ENCODE assay signal across 2 cellular contexts in the genomic region with DNA sequence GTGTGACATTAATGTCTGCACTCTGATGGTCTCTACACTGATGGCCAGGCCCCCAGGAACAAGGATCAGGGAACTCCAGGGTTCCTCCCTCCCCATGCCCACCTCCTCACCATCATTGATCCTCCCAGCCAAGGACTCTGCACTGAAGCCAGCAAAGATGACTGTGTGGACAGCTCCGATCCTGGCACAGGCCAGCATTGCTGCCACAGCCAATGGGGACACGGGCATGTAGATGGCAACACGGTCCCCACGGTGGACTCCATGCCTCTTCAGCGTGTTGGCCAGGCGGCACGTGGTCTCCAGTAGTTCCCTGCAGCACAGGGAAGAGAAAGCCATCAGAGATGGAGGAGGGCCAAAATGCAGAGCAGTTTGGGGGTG.
TF ChIP-seq lines count a peak whose summit lies in the region.

No MANE protein-coding gene starts in this region.

TF ChIP-seq in HepG2, 621 proteins besides CTCF, POLR2A, EP300 and RAD21 (continues in another document):
- TF ChIP-seq RXRB (CRISPR knock-in tag; IDR thresholded peaks at IDR 0.05; ENCODE audit: borderline replicate concordance) (no peak), MXI1 (IDR thresholded peaks at IDR 0.05; ENCODE audit: borderline replicate concordance, low read depth, low read length) (no peak), ZNF136 (CRISPR knock-in tag; IDR thresholded peaks at IDR 0.05; ENCODE audit: low read depth) (no peak), MAF1 (CRISPR knock-in tag; IDR thresholded peaks at IDR 0.05; ENCODE audit: borderline replicate concordance) (no peak), ZNF543 (CRISPR knock-in tag; IDR thresholded peaks at IDR 0.05) (0 out of 2 replicates have a peak, but pooled peaks have one; percentile 64), ZNF891 (CRISPR knock-in tag; IDR thresholded peaks at IDR 0.05) (0 out of 2 replicates have a peak, but pooled peaks have one; percentile 45), TSC22D2 (CRISPR knock-in tag; IDR thresholded peaks at IDR 0.05; ENCODE audit: borderline replicate concordance) (no peak), TFE3 (CRISPR knock-in tag; IDR thresholded peaks at IDR 0.05) (no peak), TOPORS (CRISPR knock-in tag; IDR thresholded peaks at IDR 0.05) (no peak), TP53 (CRISPR knock-in tag; conservative IDR thresholded peaks at IDR 0.05) (no peak), MXD4 (CRISPR knock-in tag; IDR thresholded peaks at IDR 0.05) (no peak), ZNF773 (CRISPR knock-in tag; IDR thresholded peaks at IDR 0.05; ENCODE audit: borderline replicate concordance) (no peak), ZNF556 (CRISPR knock-in tag; IDR thresholded peaks at IDR 0.05; ENCODE audit: borderline replicate concordance) (no peak), ZSCAN21 (CRISPR knock-in tag; IDR thresholded peaks at IDR 0.05; ENCODE audit: borderline replicate concordance) (no peak), PHF21A (CRISPR knock-in tag; IDR thresholded peaks at IDR 0.05) (no peak), HNRNPL (IDR thresholded peaks at IDR 0.05; ENCODE audit: low read depth, low read length) (0 out of 2 replicates have a peak, but pooled peaks have one; percentile 48), NR1H2 (CRISPR knock-in tag; IDR thresholded peaks at IDR 0.05; ENCODE audit: borderline replicate concordance, low read depth) (no peak), ZNF550 (CRISPR knock-in tag; IDR thresholded peaks at IDR 0.05; ENCODE audit: borderline replicate concordance) (no peak), U2AF1 (optimal IDR thresholded peaks at IDR 0.05; ENCODE audit: low read depth, low read length) (no peak), ZNF263 (CRISPR knock-in tag; IDR thresholded peaks at IDR 0.05) (0 out of 2 replicates have a peak, but pooled peaks have one; percentile 1), PHF8 (CRISPR knock-in tag; IDR thresholded peaks at IDR 0.05) (no peak), ZNF740 (CRISPR knock-in tag; IDR thresholded peaks at IDR 0.05) (no peak), ZNF720 (CRISPR knock-in tag; IDR thresholded peaks at IDR 0.05) (no peak), MAZ (IDR thresholded peaks at IDR 0.05; ENCODE audit: borderline replicate concordance, low read depth, low read length) (no peak), MAZ (CRISPR knock-in tag; IDR thresholded peaks at IDR 0.05; ENCODE audit: low read depth) (no peak), HMGA1 (CRISPR knock-in tag; conservative IDR thresholded peaks at IDR 0.05) (no peak), CREB3 (CRISPR knock-in tag; IDR thresholded peaks at IDR 0.05) (no peak)
- TF ChIP-seq, protein P1, sequence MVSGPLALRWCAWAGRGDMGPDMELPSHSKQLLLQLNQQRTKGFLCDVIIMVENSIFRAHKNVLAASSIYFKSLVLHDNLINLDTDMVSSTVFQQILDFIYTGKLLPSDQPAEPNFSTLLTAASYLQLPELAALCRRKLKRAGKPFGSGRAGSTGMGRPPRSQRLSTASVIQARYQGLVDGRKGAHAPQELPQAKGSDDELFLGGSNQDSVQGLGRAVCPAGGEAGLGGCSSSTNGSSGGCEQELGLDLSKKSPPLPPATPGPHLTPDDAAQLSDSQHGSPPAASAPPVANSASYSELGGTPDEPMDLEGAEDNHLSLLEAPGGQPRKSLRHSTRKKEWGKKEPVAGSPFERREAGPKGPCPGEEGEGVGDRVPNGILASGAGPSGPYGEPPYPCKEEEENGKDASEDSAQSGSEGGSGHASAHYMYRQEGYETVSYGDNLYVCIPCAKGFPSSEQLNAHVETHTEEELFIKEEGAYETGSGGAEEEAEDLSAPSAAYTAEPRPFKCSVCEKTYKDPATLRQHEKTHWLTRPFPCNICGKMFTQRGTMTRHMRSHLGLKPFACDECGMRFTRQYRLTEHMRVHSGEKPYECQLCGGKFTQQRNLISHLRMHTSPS (CRISPR knock-in tag; IDR thresholded peaks at IDR 0.05; ENCODE audit: low read depth), result no peak; the same call in 1 of the 2 replicates
- TF ChIP-seq, protein P2, sequence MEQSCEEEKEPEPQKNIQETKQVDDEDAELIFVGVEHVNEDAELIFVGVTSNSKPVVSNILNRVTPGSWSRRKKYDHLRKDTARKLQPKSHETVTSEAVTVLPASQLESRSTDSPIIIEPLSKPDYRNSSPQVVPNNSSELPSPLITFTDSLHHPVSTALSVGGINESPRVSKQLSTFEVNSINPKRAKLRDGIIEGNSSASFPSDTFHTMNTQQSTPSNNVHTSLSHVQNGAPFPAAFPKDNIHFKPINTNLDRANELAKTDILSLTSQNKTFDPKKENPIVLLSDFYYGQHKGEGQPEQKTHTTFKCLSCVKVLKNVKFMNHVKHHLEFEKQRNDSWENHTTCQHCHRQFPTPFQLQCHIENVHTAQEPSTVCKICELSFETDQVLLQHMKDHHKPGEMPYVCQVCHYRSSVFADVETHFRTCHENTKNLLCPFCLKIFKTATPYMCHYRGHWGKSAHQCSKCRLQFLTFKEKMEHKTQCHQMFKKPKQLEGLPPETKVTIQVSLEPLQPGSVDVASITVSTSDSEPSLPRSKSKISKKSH (CRISPR knock-in tag; IDR thresholded peaks at IDR 0.05; ENCODE audit: borderline replicate concordance), result no peak

TF ChIP-seq in HEK293T, 16 proteins besides CTCF, POLR2A, EP300 and RAD21:
- TF ChIP-seq ELF4 (IDR thresholded peaks at IDR 0.05) (no peak), BHLHE40 (IDR thresholded peaks at IDR 0.05; ENCODE audit: borderline replicate concordance) (no peak), ARNT (IDR thresholded peaks at IDR 0.05) (no peak), SP1 (IDR thresholded peaks at IDR 0.05) (no peak), FOXK2 (IDR thresholded peaks at IDR 0.05) (no peak), HDGF (IDR thresholded peaks at IDR 0.05; ENCODE audit: borderline replicate concordance) (no peak), NFRKB (IDR thresholded peaks at IDR 0.05) (no peak), TARDBP (IDR thresholded peaks at IDR 0.05) (no peak), PKNOX1 (IDR thresholded peaks at IDR 0.05) (no peak), CTBP1 (IDR thresholded peaks at IDR 0.05; ENCODE audit: borderline replicate concordance) (no peak), SUZ12 (IDR thresholded peaks at IDR 0.05) (no peak), LEF1 (IDR thresholded peaks at IDR 0.05; ENCODE audit: borderline replicate concordance) (no peak), FOXA1 (IDR thresholded peaks at IDR 0.05) (no peak), FOXM1 (IDR thresholded peaks at IDR 0.05; ENCODE audit: borderline replicate concordance) (no peak), ZNF384 (IDR thresholded peaks at IDR 0.05) (no peak), L3MBTL2 (conservative IDR thresholded peaks at IDR 0.05) (no peak)
TF ChIP-seq in HEK293T: peak in this region for 0.
